ENCODE assay signal across 30 cellular contexts in genomic region chr16:17061326-17061725, GRCh38.
"Had no signal": no experiment of that assay in that cellular context is flagged by ENCODE, and none has a peak within 500 bp of the region (broad histone marks: within the 10 kb centered on the region; RNA-seq: fewer than 3 reads in every experiment).

No MANE protein-coding gene starts in this region.

- FAIRE-seq: urothelium cell line had no signal

- H3K4me1 Mint-ChIP-seq: natural killer cell, nephron had no signal

- ATAC-seq: natural killer cell; psoas muscle; right cardiac atrium; sciatic nerve; stimulated activated memory B cell treated with anti-CD40 and anti-IgM and Interleukin-4, amounts not matched to agents 10 μg/mL and 1 μg/mL and 100 μg/mL, for 72 hours had no signal

- H3K9ac ChIP-seq: neural progenitor cell, parathyroid adenoma had no signal

- H3K79me2 ChIP-seq: parathyroid adenoma had no signal

- H3K4me3 ChIP-seq: neural progenitor cell, ovary, psoas muscle, skin epidermis, smooth muscle cell, spleen, stomach, thoracic aorta, thyroid gland, tibial nerve, upper lobe of left lung, vagina had no signal

- DNase-seq: natural killer cell; occipital lobe; ovary; posterior cingulate gyrus; psoas muscle; right cardiac atrium; spleen; stimulated activated CD4-positive, alpha-beta T cell treated with anti-CD3 and anti-CD28 coated beads, Interleukin-12 subunit alpha, Interleukin-12 subunit beta, amount 100 ng/mL, for 4 hours; stimulated activated CD4-positive, alpha-beta T cell treated with anti-CD3 and anti-CD28 coated beads, Interleukin-1b, Interleukin-23, amount 100 ng/mL, for 48 hours; stimulated activated CD4-positive, alpha-beta T cell treated with anti-CD3 and anti-CD28 coated beads, Interleukin-4, amount 100 ng/mL, for 1 hour; stimulated activated CD4-positive, alpha-beta T cell treated with anti-CD3 and anti-CD28 coated beads, Interleukin-4, amount 100 ng/mL, for 4 hours; stimulated activated CD8-positive, alpha-beta memory T cell treated with anti-CD3 and anti-CD28 coated beads, Interleukin-4, amount 100 ng/mL, for 48 hours; stimulated activated naive CD4-positive, alpha-beta T cell treated with Interleukin-2 at 50 U/mL for 16 hours; stomach; thyroid gland; trophoblast cell; upper lobe of left lung had no signal

- H3K9me3 ChIP-seq: ovary, psoas muscle, spleen, thoracic aorta, thyroid gland, upper lobe of left lung, vagina had no signal

- H3K27me3 Mint-ChIP-seq: progenitor cell of endocrine pancreas; stimulated activated memory B cell treated with anti-CD40 and anti-IgM and Interleukin-4, amounts not matched to agents 10 μg/mL and 1 μg/mL and 100 μg/mL, for 72 hours; stimulated activated naive CD8-positive, alpha-beta T cell treated with anti-CD3 and anti-CD28 coated beads, Interleukin-15, Interleukin-2, amounts not matched to agents 100 ng/mL and 50 ng/mL, for 24 hours had no signal

- H3K27ac Mint-ChIP-seq: natural killer cell; nephron; neural progenitor cell; progenitor cell of endocrine pancreas; stimulated activated memory B cell treated with anti-CD40 and anti-IgM and Interleukin-4, amounts not matched to agents 10 μg/mL and 1 μg/mL and 100 μg/mL, for 72 hours; stimulated activated naive CD8-positive, alpha-beta T cell treated with anti-CD3 and anti-CD28 coated beads, Interleukin-15, Interleukin-2, amounts not matched to agents 100 ng/mL and 50 ng/mL, for 24 hours had no signal

- H3K4me3 Mint-ChIP-seq: natural killer cell; nephron; neural progenitor cell; stimulated activated memory B cell treated with anti-CD40 and anti-IgM and Interleukin-4, amounts not matched to agents 10 μg/mL and 1 μg/mL and 100 μg/mL, for 72 hours; stimulated activated naive CD8-positive, alpha-beta T cell treated with anti-CD3 and anti-CD28 coated beads, Interleukin-15, Interleukin-2, amounts not matched to agents 100 ng/mL and 50 ng/mL, for 24 hours had no signal

- H3K36me3 Mint-ChIP-seq: natural killer cell, neural progenitor cell had no signal

- H2AFZ ChIP-seq: neural progenitor cell, parathyroid adenoma had no signal

- H3K27me3 ChIP-seq: neural progenitor cell, ovary, spleen, stomach, thyroid gland, tibial nerve, upper lobe of left lung, vagina had no signal

- H3K4me2 ChIP-seq: neural progenitor cell, smooth muscle cell had no signal

- H3K27ac ChIP-seq: neural progenitor cell, ovary, parathyroid adenoma, psoas muscle, spleen, stomach, thoracic aorta, thyroid gland, tibial nerve, upper lobe of left lung, vagina had no signal

- H3K4me1 ChIP-seq: parathyroid adenoma, psoas muscle, spleen, stomach, thyroid gland, tibial nerve, upper lobe of left lung, vagina had no signal

- H3K36me3 ChIP-seq: neural progenitor cell, ovary, spleen, stomach, thoracic aorta, thyroid gland, tibial nerve, upper lobe of left lung, vagina had no signal

- H3K9me3 Mint-ChIP-seq: natural killer cell; stimulated activated memory B cell treated with anti-CD40 and anti-IgM and Interleukin-4, amounts not matched to agents 10 μg/mL and 1 μg/mL and 100 μg/mL, for 72 hours; stimulated activated naive CD8-positive, alpha-beta T cell treated with anti-CD3 and anti-CD28 coated beads, Interleukin-15, Interleukin-2, amounts not matched to agents 100 ng/mL and 50 ng/mL, for 24 hours had no signal
